13 cellular contexts compared by ENCODE assay signal in the genomic region with DNA sequence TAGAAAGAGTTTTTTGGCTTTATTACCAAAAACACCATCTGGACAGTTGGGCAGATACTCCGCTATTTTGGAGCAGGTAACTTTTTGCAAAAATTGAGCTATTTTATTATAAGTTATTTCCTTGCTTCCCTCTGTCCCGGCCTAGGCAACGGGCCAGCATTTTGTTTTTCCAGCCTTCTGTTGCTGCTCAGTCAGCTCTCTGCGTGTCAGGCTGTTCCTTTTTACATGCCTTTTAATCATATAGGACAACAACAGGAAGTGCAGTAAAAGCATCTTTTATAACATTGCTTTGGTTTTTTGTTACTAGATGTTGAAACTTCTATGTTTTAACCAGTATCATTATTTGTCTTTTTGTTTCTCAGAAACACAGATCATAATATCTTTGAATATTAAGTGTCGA. TPM values are rescaled to one million over a fixed set of nuclear protein-coding genes. Genes with fewer than 3 reads are reported as not detected.
DNase-seq lines count a peak whose midpoint lies in the region; ATAC-seq and TF ChIP-seq lines count a peak whose summit lies in the region.
"Had no signal": no experiment of that assay in that cellular context is flagged by ENCODE, and none has a peak within 500 bp of the region (broad histone marks: within the 10 kb centered on the region; RNA-seq: fewer than 3 reads in every experiment).

No MANE protein-coding gene starts in this region.

- no peak for ATAC-seq in activated T-helper 17 cell treated with anti-CD3 and anti-CD28 coated beads, Interleukin-2, amount 50 U/mL, for 72 hours (replicated peaks)
- ATAC-seq in psoas muscle, result no peak
- no peak for ATAC-seq in GM19452 (IDR thresholded peaks at IDR 0.05; ENCODE audit: unreplicated experiment)
- ATAC-seq: body of pancreas had no signal

- WGBS in psoas muscle, 3 donors, result 61 to 69% (median 68%) methylated on average over 5 of the region's 5 CpGs
- WGBS in esophagus muscularis mucosa, result 69% methylated on average over 5 of the region's 5 CpGs

- no peaks in the 10 kb centered on the region for H3K4me1 Mint-ChIP-seq in activated T-helper 17 cell treated with anti-CD3 and anti-CD28 coated beads, Interleukin-2, amount 50 U/mL, for 72 hours

- H3K9me3 ChIP-seq in psoas muscle (no peaks in the 10 kb centered on the region), esophagus muscularis mucosa (no peaks in the 10 kb centered on the region)
- H3K9me3 ChIP-seq: body of pancreas had no signal

- no peak overlapping the region for H3K4me3 Mint-ChIP-seq in activated T-helper 17 cell treated with anti-CD3 and anti-CD28 coated beads, Interleukin-2, amount 50 U/mL, for 72 hours

- H3K27me3 ChIP-seq in psoas muscle (ENCODE audit: insufficient read depth in 3 of 3, low read length in 2 of 3) (no peaks in the 10 kb centered on the region), esophagus muscularis mucosa (no peaks in the 10 kb centered on the region)
- H3K27me3 ChIP-seq: body of pancreas had no signal

- no peaks in the 10 kb centered on the region for H3K27me3 Mint-ChIP-seq in activated T-helper 17 cell treated with anti-CD3 and anti-CD28 coated beads, Interleukin-2, amount 50 U/mL, for 72 hours

- H3K36me3 ChIP-seq in psoas muscle (ENCODE audit: insufficient read depth in 1 of 2, low read depth in 1 of 2) (peaks cover 0 to 21% of the 10 kb centered on the region in 2 donors), esophagus muscularis mucosa (peaks cover 7 to 36% (median 17%) of the 10 kb centered on the region in 4 donors)

- no peak overlapping the region for H3K4me3 ChIP-seq in psoas muscle
- no peak overlapping the region for H3K4me3 ChIP-seq in esophagus muscularis mucosa
- H3K4me3 ChIP-seq: body of pancreas had no signal

- peaks cover 21% of the 10 kb centered on the region for H3K36me3 Mint-ChIP-seq in activated T-helper 17 cell treated with anti-CD3 and anti-CD28 coated beads, Interleukin-2, amount 50 U/mL, for 72 hours (ENCODE audit: low read depth)

- H3K27ac ChIP-seq in psoas muscle (peak overlapping the region; percentile 20), esophagus muscularis mucosa (replicated peaks in 1 of 4) (no peak overlapping the region)
- H3K27ac ChIP-seq: body of pancreas, KMS-11 had no signal

- H3K9me3 Mint-ChIP-seq in activated T-helper 17 cell treated with anti-CD3 and anti-CD28 coated beads, Interleukin-2, amount 50 U/mL, for 72 hours, result no peaks in the 10 kb centered on the region

- in situ Hi-C loops in G401 (cut with HindIII; ENCODE audit: low sequenced_read_pairs), result no loop called here

- no peak for TF ChIP-seq POLR2A in esophagus muscularis mucosa (IDR thresholded peaks at IDR 0.05; ENCODE audit: low read depth)

- DNase-seq in G401 (ENCODE audit: low spot score) (peak; percentile 94), glomerular endothelial cell (ENCODE audit: extremely low read depth, low read depth, low spot score) (peak; percentile 18), psoas muscle (peak in 1 of 2 donors; percentile 23), esophagus muscularis mucosa (ENCODE audit: extremely low spot score) (no peak), posterior vena cava (ENCODE audit: low spot score) (no peak), SHP77 treated with DMSO at 0.1 percent for 48 hours (lab: John Stamatoyannopoulos, UW) (no peak)
- DNase-seq: activated CD4-positive, CD25-positive, alpha-beta regulatory T cell treated with anti-CD3 and anti-CD28 coated beads, Interleukin-2, amount 50 U/mL, for 72 hours; erythroblast; NCI-H2081 had no signal

- peak overlapping the region; percentile 52 for H3K27ac Mint-ChIP-seq in activated T-helper 17 cell treated with anti-CD3 and anti-CD28 coated beads, Interleukin-2, amount 50 U/mL, for 72 hours

- TF ChIP-seq CTCF in psoas muscle (IDR thresholded peaks at IDR 0.05), result no peak
- no peak for TF ChIP-seq CTCF in esophagus muscularis mucosa (IDR thresholded peaks at IDR 0.05)

- TF ChIP-seq EP300 in esophagus muscularis mucosa (IDR thresholded peaks at IDR 0.05), result no peak

- intact Hi-C loops in psoas muscle (cut with DNase I), result loop anchor here in 1 of 2 donors (10.0 kb wide), 1 partner anchor 156 kb away; no protein-coding TSS in a partner anchor
- intact Hi-C loops in esophagus muscularis mucosa (cut with DNase I), result no loop called here
- intact Hi-C loops in posterior vena cava (cut with DNase I), result loop anchor here in 1 of 2 donors (10.0 kb wide), 1 partner anchor 56 kb away; no protein-coding TSS in a partner anchor

- H3K4me1 ChIP-seq in psoas muscle (peaks cover 23% of the 10 kb centered on the region), esophagus muscularis mucosa (peaks cover 0 to 6% (median 2%) of the 10 kb centered on the region in 4 donors)
- H3K4me1 ChIP-seq: body of pancreas had no signal

RNA-seq across cellular contexts. Expression of a gene that starts 30.4 kb away (rescaled TPM):
- 17.2 and 31.4 TPM in 2 replicates for total RNA-seq in G401 (2014; rRNA removed; shearing (Covaris generic))
- total RNA-seq in activated T-helper 17 cell treated with anti-CD3 and anti-CD28 coated beads, Interleukin-2, amount 50 U/mL, for 72 hours, result 10 to 100 TPM; 10.8 to 17.1 TPM
- total RNA-seq in glomerular endothelial cell (22.2 and 27.6 TPM in 2 replicates), psoas muscle (10 to 100 TPM in 1 of 4 donors, 1 to 10 TPM in 3; 7.0 to 10.5 (median 8.4) TPM), esophagus muscularis mucosa (10 to 100 TPM in 3 of 4 donors, 1 to 10 TPM in 1; 7.9 to 18.9 (median 13.0) TPM), posterior vena cava (10 to 100 TPM in 1 of 2 donors, 1 to 10 TPM in 1; 9.1 to 11.5 TPM)
- 1 to 10 TPM; 2.8 to 5.6 (median 4.0) TPM for polyA plus RNA-seq in psoas muscle

RNA-seq across cellular contexts. Expression of a gene that starts 47.3 kb away (rescaled TPM):
- 6.0 and 13.1 TPM in 2 replicates for total RNA-seq in G401 (2014; rRNA removed; shearing (Covaris generic))
- 10 to 100 TPM; 11.6 to 15.0 TPM for total RNA-seq in activated T-helper 17 cell treated with anti-CD3 and anti-CD28 coated beads, Interleukin-2, amount 50 U/mL, for 72 hours
- total RNA-seq in glomerular endothelial cell, result 26.4 and 52.3 TPM in 2 replicates
- total RNA-seq in psoas muscle, result 10 to 100 TPM; 15.0 to 28.8 (median 19.1) TPM
- polyA plus RNA-seq in psoas muscle, result 1 to 10 TPM; 2.4 to 7.1 (median 5.1) TPM
- total RNA-seq in esophagus muscularis mucosa, result 10 to 100 TPM; 17.4 to 25.7 (median 19.5) TPM
- total RNA-seq in posterior vena cava, result 10 to 100 TPM; 22.5 to 23.6 TPM

Comparison
In these comparisons a context has a peak if more than half of its experiments do, and no peak if none do; other contexts are left out.
1. DNase-seq: peak in G401 (single experiment) and glomerular endothelial cell (single experiment); none in esophagus muscularis mucosa (single experiment), posterior vena cava (single experiment) and SHP77 treated with DMSO at 0.1 percent for 48 hours (single experiment).